1 cellular context compared by ENCODE assay signal in the genomic region with DNA sequence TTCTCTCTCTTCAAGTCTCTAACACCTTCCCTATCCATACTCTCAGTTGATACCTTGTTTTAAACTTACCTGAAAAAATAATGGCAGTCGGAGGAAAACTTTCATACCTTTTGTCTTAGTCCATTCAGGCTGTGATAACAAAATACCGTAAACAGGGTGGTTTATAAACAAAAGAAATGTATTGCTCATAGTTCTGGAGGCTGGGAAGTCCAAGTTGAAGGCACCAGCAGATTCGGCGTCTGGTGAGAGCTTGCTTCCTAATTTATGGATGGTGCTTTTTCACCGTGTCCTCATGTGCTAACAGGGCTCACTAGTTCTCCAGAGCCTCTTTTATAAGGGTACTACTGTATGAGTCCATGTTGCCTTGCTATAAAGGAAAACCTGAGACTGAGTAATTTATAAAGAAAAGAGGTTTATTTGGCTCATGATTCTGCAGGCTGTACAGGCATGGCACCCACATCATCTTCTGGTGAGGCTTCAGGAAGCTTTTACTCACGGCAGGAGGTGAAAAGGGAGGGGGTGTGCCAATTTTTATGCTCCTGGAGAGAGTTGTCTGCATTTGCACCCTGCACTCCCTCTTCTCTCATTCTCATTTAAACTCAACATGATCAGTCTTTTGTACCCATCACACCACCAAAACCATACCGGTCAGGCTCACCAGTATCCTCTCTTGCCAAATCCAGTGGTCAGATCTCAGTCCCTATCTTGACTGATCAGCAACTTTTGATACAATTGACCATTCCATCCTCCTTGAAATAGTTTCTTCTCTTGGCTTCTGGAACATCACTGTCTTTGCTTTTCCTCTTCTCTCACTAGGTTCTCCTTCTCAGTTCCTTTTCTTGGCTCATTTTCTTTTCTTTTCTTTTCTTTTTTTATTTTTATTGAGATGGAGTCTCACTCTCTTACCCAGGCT.
A peak's percentile ranks its signal among the peaks of the same experiment; 100 is the strongest.
TF ChIP-seq lines count a peak whose summit lies in the region.

No MANE protein-coding gene starts in this region.

TF ChIP-seq in K562, 482 proteins besides CTCF, POLR2A, EP300 and RAD21:
- TF ChIP-seq ZNF316 (IDR thresholded peaks at IDR 0.05) (peak; percentile 81), TRIM28 (IDR thresholded peaks at IDR 0.05) (0 out of 2 replicates have a peak, but pooled peaks have one; percentile 40), TAL1 (IDR thresholded peaks at IDR 0.05) (no peak), ZNF143 (CRISPR knock-in tag; IDR thresholded peaks at IDR 0.05) (no peak), ZNF766 (CRISPR knock-in tag; conservative IDR thresholded peaks at IDR 0.05) (peak; percentile 91), NFE2L1 (tag; IDR thresholded peaks at IDR 0.05; ENCODE audit: borderline replicate concordance, low read depth) (no peak), CBX3 (IDR thresholded peaks at IDR 0.05; ENCODE audit: borderline replicate concordance in 1 of 2, low read length in 2 of 2) (0 out of 3 replicates have a peak, but pooled peaks of 1 of the 2 experiments have one; percentile 17), ZNF212 (CRISPR knock-in tag; IDR thresholded peaks at IDR 0.05) (no peak), C11orf30 (IDR thresholded peaks at IDR 0.05; ENCODE audit: low read depth) (peak; percentile 60; the same call in 1 of the 2 replicates)
- TF ChIP-seq, protein P1, sequence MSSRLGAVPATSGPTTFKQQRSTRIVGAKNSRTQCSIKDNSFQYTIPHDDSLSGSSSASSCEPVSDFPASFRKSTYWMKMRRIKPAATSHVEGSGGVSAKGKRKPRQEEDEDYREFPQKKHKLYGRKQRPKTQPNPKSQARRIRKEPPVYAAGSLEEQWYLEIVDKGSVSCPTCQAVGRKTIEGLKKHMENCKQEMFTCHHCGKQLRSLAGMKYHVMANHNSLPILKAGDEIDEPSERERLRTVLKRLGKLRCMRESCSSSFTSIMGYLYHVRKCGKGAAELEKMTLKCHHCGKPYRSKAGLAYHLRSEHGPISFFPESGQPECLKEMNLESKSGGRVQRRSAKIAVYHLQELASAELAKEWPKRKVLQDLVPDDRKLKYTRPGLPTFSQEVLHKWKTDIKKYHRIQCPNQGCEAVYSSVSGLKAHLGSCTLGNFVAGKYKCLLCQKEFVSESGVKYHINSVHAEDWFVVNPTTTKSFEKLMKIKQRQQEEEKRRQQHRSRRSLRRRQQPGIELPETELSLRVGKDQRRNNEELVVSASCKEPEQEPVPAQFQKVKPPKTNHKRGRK (tag; IDR thresholded peaks at IDR 0.05), result 0 out of 2 replicates have a peak, but pooled peaks have one; percentile 15
- TF ChIP-seq, protein P2, sequence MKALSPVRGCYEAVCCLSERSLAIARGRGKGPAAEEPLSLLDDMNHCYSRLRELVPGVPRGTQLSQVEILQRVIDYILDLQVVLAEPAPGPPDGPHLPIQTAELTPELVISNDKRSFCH (CRISPR knock-in tag; IDR thresholded peaks at IDR 0.05), result no peak
- TF ChIP-seq, protein P2 (tag; IDR thresholded peaks at IDR 0.05), result no peak
